8 cellular contexts compared by ENCODE assay signal in genomic region chr3:72665701-72666443, GRCh38.
DNase-seq lines count a peak whose midpoint lies in the region; ATAC-seq and TF ChIP-seq lines count a peak whose summit lies in the region.

No MANE protein-coding gene starts in this region.

- TF ChIP-seq CTCF in CD14-positive monocyte (IDR thresholded peaks at IDR 0.05) = peak; percentile 84
- peak; percentile 75 for TF ChIP-seq CTCF in chondrocyte (IDR thresholded peaks at IDR 0.05)
- TF ChIP-seq CTCF in transverse colon (IDR thresholded peaks at IDR 0.05) = peak; percentile 46 to 74 (median 61)

- peak; percentile 41 for ATAC-seq in activated CD4-positive, CD25-positive, alpha-beta regulatory T cell treated with anti-CD3 and anti-CD28 coated beads, Interleukin-2, amount 50 U/mL, for 24 hours
- ATAC-seq in naive B cell (ENCODE audit: low read depth in 2 of 2) (peak; percentile 54 to 67), HG03521 (IDR thresholded peaks at IDR 0.05; ENCODE audit: unreplicated experiment) (no peak)

- no peak overlapping the region for H3K27ac ChIP-seq in transverse colon

- no peak for TF ChIP-seq EP300 in transverse colon (IDR thresholded peaks at IDR 0.05; ENCODE audit: low read depth)

- H3K36me3 Mint-ChIP-seq in CD14-positive monocyte (no peaks in the 10 kb centered on the region), chondrocyte (ENCODE audit: low read depth) (no peaks in the 10 kb centered on the region), naive B cell (no peaks in the 10 kb centered on the region)

- H3K27ac Mint-ChIP-seq in CD14-positive monocyte (no peak overlapping the region), chondrocyte (ENCODE audit: unreplicated experiment) (no peak overlapping the region), naive B cell (no peak overlapping the region)

- no peak overlapping the region for H3K4me3 ChIP-seq in transverse colon

- H3K9me3 Mint-ChIP-seq in CD14-positive monocyte = peaks cover 0 to 4% (median 0%) of the 10 kb centered on the region in 7 donors
- H3K9me3 Mint-ChIP-seq in chondrocyte (ENCODE audit: low read depth) = no peaks in the 10 kb centered on the region
- no peaks in the 10 kb centered on the region for H3K9me3 Mint-ChIP-seq in naive B cell

- no peak overlapping the region for H3K4me3 Mint-ChIP-seq in CD14-positive monocyte
- H3K4me3 Mint-ChIP-seq in chondrocyte (ENCODE audit: unreplicated experiment) = no peak overlapping the region
- H3K4me3 Mint-ChIP-seq in naive B cell = no peak overlapping the region

- no peaks in the 10 kb centered on the region for H3K27me3 ChIP-seq in transverse colon

- DNase-seq in CD14-positive monocyte (ENCODE audit: low spot score) (peak; percentile 49), HS-27A (ENCODE audit: low read depth) (peak; percentile 11), chondrocyte (ENCODE audit: low spot score) (no peak), naive B cell (peak; percentile 41), transverse colon (peak; percentile 58), hippocampal formation (lab: John Stamatoyannopoulos, UW) (no peak)

- H3K4me1 Mint-ChIP-seq in CD14-positive monocyte (no peaks in the 10 kb centered on the region), chondrocyte (ENCODE audit: low read depth) (peaks cover 32% of the 10 kb centered on the region), naive B cell (peaks cover 0 to 2% (median 0%) of the 10 kb centered on the region in 3 donors)

- H3K4me1 ChIP-seq in transverse colon = no peaks in the 10 kb centered on the region

- WGBS in transverse colon (ENCODE audit: low coverage in 1 of 2), 2 donors = 79 to 84% methylated on average over 8 to 13 of the region's 13 CpGs

- TF ChIP-seq POLR2A in transverse colon (IDR thresholded peaks at IDR 0.05) = no peak

- in situ Hi-C loops in transverse colon (cut with MboI; ENCODE audit: low pct_ligation_motif_present in 1 of 4, low pct_unique_long_range_greater_than_20kb in 1 of 4, low sequenced_read_pairs in 3 of 4) = loop anchor here in 3 of 4 donors (5.0 to 25.0 kb wide), 3 partner anchors 156 to 421 kb away; no protein-coding TSS in a partner anchor

- intact Hi-C loops in CD14-positive monocyte (cut with micrococcal nuclease) (no loop called here), transverse colon (cut with DNase I; ENCODE audit: low total_unique reads) (no loop called here)

- H3K36me3 ChIP-seq in transverse colon = no peaks in the 10 kb centered on the region

- H3K27me3 Mint-ChIP-seq in CD14-positive monocyte (ENCODE audit: low read depth in 3 of 3) (peaks cover 0 to 2% (median 1%) of the 10 kb centered on the region in 3 donors), chondrocyte (ENCODE audit: low read depth) (peaks cover 14% of the 10 kb centered on the region), naive B cell (peaks cover 35 to 48% (median 43%) of the 10 kb centered on the region in 3 donors)

- H3K9me3 ChIP-seq in transverse colon = no peaks in the 10 kb centered on the region

Comparison
In these comparisons a context has a peak if more than half of its experiments do, and no peak if none do; other contexts are left out.
1. DNase-seq: peak in CD14-positive monocyte (single experiment), HS-27A (single experiment), naive B cell (single experiment) and transverse colon (single experiment); none in chondrocyte (single experiment) and hippocampal formation (0 of 2).
2. Peak in every context shown above with its lines, with median percentiles within 50 percentile points of each other: CTCF ChIP-seq.